23 cellular contexts compared by ENCODE assay signal in the genomic region with DNA sequence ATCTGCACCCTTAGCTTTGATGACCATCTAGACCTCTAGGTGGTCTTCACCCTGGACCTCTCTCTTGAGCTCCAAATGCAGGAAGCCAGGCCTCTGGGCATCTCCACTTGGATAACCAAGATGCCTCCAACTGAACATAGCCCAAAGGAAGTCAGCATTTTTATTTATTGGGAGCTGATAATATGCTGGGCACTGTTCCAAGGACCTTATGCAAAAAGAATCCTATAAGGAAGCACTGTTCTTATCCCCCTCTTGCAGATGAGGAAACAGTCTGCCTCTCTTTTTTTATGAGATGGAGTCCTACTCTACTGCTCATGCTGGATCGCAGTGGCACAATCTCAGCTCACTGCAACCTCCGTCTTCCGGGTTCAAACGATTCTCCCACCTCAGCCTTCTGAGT.
"Had no signal": no experiment of that assay in that cellular context is flagged by ENCODE, and none has a peak within 500 bp of the region (broad histone marks: within the 10 kb centered on the region; RNA-seq: fewer than 3 reads in every experiment).

No MANE protein-coding gene starts in this region.

- H3K36me3 Mint-ChIP-seq: brain had no signal

- H3K4me1 ChIP-seq: lower lobe of right lung had no signal

- ATAC-seq: activated CD4-positive, CD25-positive, alpha-beta regulatory T cell treated with anti-CD3 and anti-CD28 coated beads, Interleukin-2, amount 50 U/mL, for 24 hours; activated naive CD8-positive, alpha-beta T cell treated with anti-CD3 and anti-CD28 coated beads, Interleukin-2, amount 50 U/mL, for 24 hours; activated T-cell treated with anti-CD3 and anti-CD28 coated beads, Interleukin-2, amount 50 U/mL, for 72 hours; lower lobe of right lung; naive thymus-derived CD4-positive, alpha-beta T cell; sciatic nerve; stimulated activated naive B cell treated with anti-CD40 and anti-IgM and Interleukin-4, amounts not matched to agents 10 μg/mL and 1 μg/mL and 100 μg/mL, for 72 hours had no signal

- H3K9me3 ChIP-seq: lower lobe of right lung had no signal

- H3K27ac ChIP-seq: lower lobe of right lung had no signal

- H3K9me3 Mint-ChIP-seq: activated CD4-positive, alpha-beta memory T cell treated with anti-CD3 and anti-CD28 coated beads, Interleukin-2, amount 10 ng/mL, durations not matched to agents 7 days and 5 days; activated naive CD8-positive, alpha-beta T cell treated with anti-CD3 and anti-CD28 coated beads, Interleukin-2, amount 50 U/mL, for 24 hours; activated T-cell treated with anti-CD3 and anti-CD28 coated beads, Interleukin-2, amount 50 U/mL, for 72 hours had no signal

- H3K36me3 ChIP-seq: lower lobe of right lung had no signal

- DNase-seq: activated CD4-positive, alpha-beta memory T cell treated with anti-CD3 and anti-CD28 coated beads, Interleukin-2, amount 10 ng/mL, durations not matched to agents 7 days and 5 days; activated CD4-positive, alpha-beta T cell treated with anti-CD3 and anti-CD28 coated beads, Interleukin-2, amount 10 ng/mL, durations not matched to agents 24 days and 14 days; activated effector memory CD4-positive, alpha-beta T cell treated with Interleukin-2 at 50 U/mL for 16 hours; activated naive CD4-positive, alpha-beta T cell treated with anti-CD3 and anti-CD28 coated beads, Interleukin-2, amount 50 U/mL, for 16 hours; activated naive CD8-positive, alpha-beta T cell treated with anti-CD3 and anti-CD28 coated beads, Interleukin-2, amount 50 U/mL, for 24 hours; activated T-cell treated with anti-CD3 and anti-CD28 coated beads, Interleukin-2, amount 50 U/mL, for 72 hours; aorta; effector memory CD4-positive, alpha-beta T cell; kidney; lower lobe of right lung; mesendoderm; naive thymus-derived CD4-positive, alpha-beta T cell; stimulated activated CD4-positive, alpha-beta T cell treated with anti-CD3 and anti-CD28 coated beads, Interleukin-15, amount 100 ng/mL, for 24 hours; stimulated activated naive B cell treated with anti-CD40 and anti-IgM and Interleukin-4, amounts not matched to agents 10 μg/mL and 1 μg/mL and 100 μg/mL, for 72 hours; T1000; trophoblast cell had no signal

- H3K27me3 Mint-ChIP-seq: activated CD4-positive, alpha-beta memory T cell treated with anti-CD3 and anti-CD28 coated beads, Interleukin-2, amount 10 ng/mL, durations not matched to agents 7 days and 5 days; activated naive CD8-positive, alpha-beta T cell treated with anti-CD3 and anti-CD28 coated beads, Interleukin-2, amount 50 U/mL, for 24 hours had no signal

- H3K4me3 Mint-ChIP-seq: activated CD4-positive, alpha-beta memory T cell treated with anti-CD3 and anti-CD28 coated beads, Interleukin-2, amount 10 ng/mL, durations not matched to agents 7 days and 5 days; activated CD4-positive, alpha-beta T cell treated with anti-CD3 and anti-CD28 coated beads, Interleukin-2, amount 10 ng/mL, durations not matched to agents 24 days and 14 days; activated naive CD8-positive, alpha-beta T cell treated with anti-CD3 and anti-CD28 coated beads, Interleukin-2, amount 50 U/mL, for 24 hours; activated T-cell treated with anti-CD3 and anti-CD28 coated beads, Interleukin-2, amount 50 U/mL, for 72 hours; brain; dendritic cell treated with granulocyte-macrophage colony-stimulating factor and Interleukin-4, amounts not matched to agents 40 ng/mL and 50 ng/mL, for 4 days; naive thymus-derived CD4-positive, alpha-beta T cell; neural crest cell; stimulated activated naive B cell treated with anti-CD40 and anti-IgM and Interleukin-4, amounts not matched to agents 10 μg/mL and 1 μg/mL and 100 μg/mL, for 72 hours; T-helper 1 cell treated with Interleukin-12 subunit alpha and Interleukin-12 subunit beta and Interleukin-4 antibody, amounts not matched to agents 30 μg/mL and 1 μg/mL, for 36 hours had no signal

- H3K4me2 ChIP-seq: smooth muscle cell had no signal

- H3K27ac Mint-ChIP-seq: activated CD4-positive, alpha-beta memory T cell treated with anti-CD3 and anti-CD28 coated beads, Interleukin-2, amount 10 ng/mL, durations not matched to agents 7 days and 5 days; activated CD4-positive, alpha-beta T cell treated with anti-CD3 and anti-CD28 coated beads, Interleukin-2, amount 10 ng/mL, durations not matched to agents 24 days and 14 days; activated naive CD8-positive, alpha-beta T cell treated with anti-CD3 and anti-CD28 coated beads, Interleukin-2, amount 50 U/mL, for 24 hours; activated T-cell treated with anti-CD3 and anti-CD28 coated beads, Interleukin-2, amount 50 U/mL, for 72 hours; brain; dendritic cell treated with granulocyte-macrophage colony-stimulating factor and Interleukin-4, amounts not matched to agents 40 ng/mL and 50 ng/mL, for 4 days; naive thymus-derived CD4-positive, alpha-beta T cell; stimulated activated naive B cell treated with anti-CD40 and anti-IgM and Interleukin-4, amounts not matched to agents 10 μg/mL and 1 μg/mL and 100 μg/mL, for 72 hours; T-helper 1 cell treated with Interleukin-12 subunit alpha and Interleukin-12 subunit beta and Interleukin-4 antibody, amounts not matched to agents 30 μg/mL and 1 μg/mL, for 36 hours had no signal

- H3K4me1 Mint-ChIP-seq: activated CD4-positive, alpha-beta memory T cell treated with anti-CD3 and anti-CD28 coated beads, Interleukin-2, amount 10 ng/mL, durations not matched to agents 7 days and 5 days; activated CD4-positive, alpha-beta T cell treated with anti-CD3 and anti-CD28 coated beads, Interleukin-2, amount 10 ng/mL, durations not matched to agents 24 days and 14 days; activated naive CD8-positive, alpha-beta T cell treated with anti-CD3 and anti-CD28 coated beads, Interleukin-2, amount 50 U/mL, for 24 hours; brain; naive thymus-derived CD4-positive, alpha-beta T cell; neural crest cell; stimulated activated naive B cell treated with anti-CD40 and anti-IgM and Interleukin-4, amounts not matched to agents 10 μg/mL and 1 μg/mL and 100 μg/mL, for 72 hours had no signal

- H3K4me3 ChIP-seq: lower lobe of right lung, smooth muscle cell had no signal
